30 cellular contexts compared by ENCODE assay signal in the genomic region with DNA sequence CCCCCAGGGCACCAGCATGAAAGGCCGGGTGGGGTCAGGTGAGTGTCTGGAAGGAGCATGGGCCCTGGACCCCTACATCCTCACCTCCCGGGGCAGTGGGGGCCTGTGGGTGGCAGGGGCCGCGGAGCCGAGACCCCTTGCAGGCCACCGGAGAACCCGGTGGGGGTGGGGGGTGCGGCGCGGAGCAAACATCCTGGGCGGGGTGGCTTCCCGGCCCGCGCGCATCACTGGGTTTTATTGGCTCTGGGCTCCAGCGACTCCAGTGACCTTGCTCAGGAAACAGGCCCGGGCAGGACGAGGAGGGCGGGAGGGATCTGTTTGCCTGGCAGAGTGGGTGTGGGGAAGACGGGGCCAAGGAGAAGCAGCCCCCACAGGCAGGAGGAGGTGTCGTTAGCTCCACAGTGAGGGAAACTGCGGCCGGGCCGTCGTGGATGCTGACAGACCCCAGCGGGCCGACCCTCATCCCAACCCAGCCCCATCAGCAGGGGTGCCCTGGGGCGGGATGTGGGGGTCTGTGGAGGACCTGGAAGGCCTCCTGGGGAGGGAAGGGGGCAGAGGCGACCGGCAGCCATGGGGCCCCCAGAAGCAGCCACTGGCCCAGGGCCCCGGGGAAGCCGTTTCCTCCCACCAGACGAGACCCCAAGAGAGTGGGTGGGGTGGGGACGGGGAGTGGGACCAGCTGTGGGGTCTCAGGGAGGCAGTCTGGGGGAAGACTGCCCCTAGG. TPM values are rescaled to one million over a fixed set of nuclear protein-coding genes. Genes with fewer than 3 reads are reported as not detected.
DNase-seq lines count a peak whose midpoint lies in the region; ATAC-seq and TF ChIP-seq lines count a peak whose summit lies in the region.
"Had no signal": no experiment of that assay in that cellular context is flagged by ENCODE, and none has a peak within 500 bp of the region (broad histone marks: within the 10 kb centered on the region; RNA-seq: fewer than 3 reads in every experiment).

No MANE protein-coding gene starts in this region.

- in situ Hi-C loops in mammary epithelial cell (cut with MboI; ENCODE audit: low sequenced_read_pairs in 2 of 2), result no loop called here

- no peak overlapping the region for H3K9ac ChIP-seq in mammary epithelial cell (ENCODE audit: insufficient read depth, low read length)
- H3K9ac ChIP-seq: KMS-11 had no signal

- H3K27ac ChIP-seq in mammary epithelial cell (ENCODE audit: insufficient read depth, low read depth, low read length), result no peak overlapping the region
- peak overlapping the region; percentile 26 to 30 for H3K27ac ChIP-seq in prostate gland
- H3K27ac ChIP-seq: KMS-11, neutrophil, Peyer's patch, suprapubic skin had no signal

- no peaks in the 10 kb centered on the region for H4K20me1 ChIP-seq in mammary epithelial cell (ENCODE audit: insufficient read depth, low read length)

- H3K27me3 ChIP-seq in mammary epithelial cell (ENCODE audit: insufficient read depth, low read length), result no peaks in the 10 kb centered on the region
- no peaks in the 10 kb centered on the region for H3K27me3 ChIP-seq in prostate gland (replicated peaks; ENCODE audit: insufficient read depth)

- no peaks in the 10 kb centered on the region for H3K36me3 Mint-ChIP-seq in activated T-helper 17 cell treated with anti-CD3 and anti-CD28 coated beads, Interleukin-2, amount 50 U/mL, for 72 hours (ENCODE audit: low read depth)
- H3K36me3 Mint-ChIP-seq: CD8-positive, alpha-beta T cell; stimulated activated effector memory CD8-positive, alpha-beta T cell treated with anti-CD3 and anti-CD28 coated beads, Interleukin-12 subunit alpha, Interleukin-12 subunit beta, amount 100 ng/mL, for 72 hours had no signal

- no peak overlapping the region for H3K27ac Mint-ChIP-seq in activated T-helper 17 cell treated with anti-CD3 and anti-CD28 coated beads, Interleukin-2, amount 50 U/mL, for 72 hours
- H3K27ac Mint-ChIP-seq: activated T-helper 2 cell treated with anti-CD3 and anti-CD28 coated beads, Interferon-gamma antibody, Interleukin-2, Interleukin-4, amounts not matched to agents 10 μg/mL and 5 μg/mL and 100 μg/mL, durations not matched to agents 14 hours and 24 hours and 36 hours; CD8-positive, alpha-beta T cell; stimulated activated effector memory CD8-positive, alpha-beta T cell treated with anti-CD3 and anti-CD28 coated beads, Interleukin-12 subunit alpha, Interleukin-12 subunit beta, amount 100 ng/mL, for 72 hours; T-helper 1 cell treated with Interleukin-12 subunit alpha and Interleukin-12 subunit beta and Interleukin-4 antibody, amounts not matched to agents 30 μg/mL and 1 μg/mL, for 36 hours had no signal

- H3K4me2 ChIP-seq in mammary epithelial cell (ENCODE audit: insufficient read depth, low read depth, low read length), result peak overlapping the region; percentile 16
- H3K4me2 ChIP-seq: KMS-11 had no signal

- H3K27me3 Mint-ChIP-seq in activated T-helper 17 cell treated with anti-CD3 and anti-CD28 coated beads, Interleukin-2, amount 50 U/mL, for 72 hours, result peaks cover 18% of the 10 kb centered on the region

- no peaks in the 10 kb centered on the region for H3K79me2 ChIP-seq in mammary epithelial cell (ENCODE audit: insufficient read depth, low read length)

- ATAC-seq in HG03442 (IDR thresholded peaks at IDR 0.05; ENCODE audit: unreplicated experiment), result no peak
- no peak for ATAC-seq in HG03095 (IDR thresholded peaks at IDR 0.05; ENCODE audit: unreplicated experiment)
- ATAC-seq in activated T-helper 17 cell treated with anti-CD3 and anti-CD28 coated beads, Interleukin-2, amount 50 U/mL, for 72 hours (replicated peaks), result no peak
- ATAC-seq: CD8-positive, alpha-beta T cell; stimulated activated effector memory CD8-positive, alpha-beta T cell treated with anti-CD3 and anti-CD28 coated beads, Interleukin-12 subunit alpha, Interleukin-12 subunit beta, amount 100 ng/mL, for 72 hours had no signal

- H3K4me1 ChIP-seq in mammary epithelial cell (ENCODE audit: insufficient read depth, low read length) (peaks cover 11% of the 10 kb centered on the region), prostate gland (replicated peaks) (peaks cover 15% of the 10 kb centered on the region)

- TF ChIP-seq CTCF in mammary epithelial cell (conservative IDR thresholded peaks at IDR 0.05 in 1 of 2, IDR thresholded peaks at IDR 0.05 in 1 of 2; ENCODE audit: extremely low read depth in 1 of 2, insufficient read depth in 1 of 2, low read depth in 1 of 2, low read length in 2 of 2) (no peak), prostate gland (IDR thresholded peaks at IDR 0.05) (no peak)

- no peak overlapping the region for H3K4me3 ChIP-seq in mammary epithelial cell (replicated peaks in 1 of 3; ENCODE audit: insufficient read depth in 1 of 3, low read depth in 2 of 3, low read length in 3 of 3)
- H3K4me3 ChIP-seq in prostate gland, result no peak overlapping the region
- H3K4me3 ChIP-seq: Peyer's patch, suprapubic skin had no signal

- BruUV-seq in mammary epithelial cell (replicated peaks; lab: Mats Ljungman, UMichigan), result no TSS peak

- DNase-seq in DMS153 treated with DMSO at 0.1 percent for 48 hours (lab: John Stamatoyannopoulos, UW; ENCODE audit: unreplicated experiment) (peak; percentile 52), LoVo (ENCODE audit: low spot score) (peak; percentile 83), mammary epithelial cell (peak; percentile 29), prostate gland (ENCODE audit: low spot score) (peak; percentile 77), GM03348 (ENCODE audit: low spot score) (no peak)
- DNase-seq: activated CD4-positive, alpha-beta T cell treated with anti-CD3 and anti-CD28 coated beads, Interleukin-2, amount 50 U/mL, for 1 hour; CD8-positive, alpha-beta T cell; effector CD4-positive, alpha-beta T cell; foreskin melanocyte; NCI-H187 treated with DMSO at 0.1 percent for 48 hours; NK-92 treated with Interleukin-12 subunit alpha and Interleukin-12 subunit beta, amount 100 ng/mL, for 24 hours; Peyer's patch; small intestine; stimulated activated CD4-positive, alpha-beta T cell treated with anti-CD3 and anti-CD28 coated beads, Interleukin-2, amount 100 ng/mL, for 24 hours had no signal

- H3K4me3 Mint-ChIP-seq in activated T-helper 17 cell treated with anti-CD3 and anti-CD28 coated beads, Interleukin-2, amount 50 U/mL, for 72 hours, result no peak overlapping the region
- H3K4me3 Mint-ChIP-seq: CD8-positive, alpha-beta T cell; stimulated activated effector memory CD8-positive, alpha-beta T cell treated with anti-CD3 and anti-CD28 coated beads, Interleukin-12 subunit alpha, Interleukin-12 subunit beta, amount 100 ng/mL, for 72 hours; T-helper 1 cell treated with Interleukin-12 subunit alpha and Interleukin-12 subunit beta and Interleukin-4 antibody, amounts not matched to agents 30 μg/mL and 1 μg/mL, for 36 hours had no signal

- intact Hi-C loops in mammary epithelial cell (cut with micrococcal nuclease) (no loop called here), prostate gland (cut with DNase I) (no loop called here)

- TF ChIP-seq POLR2A in prostate gland (IDR thresholded peaks at IDR 0.05), result no peak

- H3K4me1 Mint-ChIP-seq in activated T-helper 17 cell treated with anti-CD3 and anti-CD28 coated beads, Interleukin-2, amount 50 U/mL, for 72 hours, result no peaks in the 10 kb centered on the region

- dilution Hi-C loops in mammary epithelial cell (cut with HindIII; ENCODE audit: low sequenced_read_pairs), result no loop called here

- H3K36me3 ChIP-seq in mammary epithelial cell (ENCODE audit: insufficient read depth, low read length) (no peaks in the 10 kb centered on the region), prostate gland (no peaks in the 10 kb centered on the region)
- H3K36me3 ChIP-seq: neutrophil, Peyer's patch, suprapubic skin had no signal

- CTCF ChIA-PET in mammary epithelial cell (lab: Charles Lee; ENCODE audit: low non-redundant PET), result no interaction called here

- WGBS in mammary epithelial cell (ENCODE audit: low coverage, missing lambda C conversion rate), result 18% methylated on average over 2 of the region's 34 CpGs
- 14% methylated on average over 22 of the region's 34 CpGs for WGBS in prostate gland

- H3K9me3 Mint-ChIP-seq in activated T-helper 17 cell treated with anti-CD3 and anti-CD28 coated beads, Interleukin-2, amount 50 U/mL, for 72 hours, result peaks cover 5% of the 10 kb centered on the region

- H3K9me3 ChIP-seq in mammary epithelial cell (replicated peaks; ENCODE audit: insufficient read depth, low read length) (peaks cover 6% of the 10 kb centered on the region), prostate gland (no peaks in the 10 kb centered on the region)
- H3K9me3 ChIP-seq: neutrophil had no signal

- peak overlapping the region; percentile 33 for H2AFZ ChIP-seq in mammary epithelial cell (ENCODE audit: low read depth, low read length)

RNA-seq across cellular contexts. Expression of a gene that starts 10.6 kb away (rescaled TPM):
- not detected for total RNA-seq in mammary epithelial cell
- not detected for polyA plus RNA-seq in mammary epithelial cell
- polyA minus RNA-seq in mammary epithelial cell, result not detected
- total RNA-seq in prostate gland, result 1 to 10 TPM; 1.1 to 1.8 TPM
- total RNA-seq in activated T-helper 17 cell treated with anti-CD3 and anti-CD28 coated beads, Interleukin-2, amount 50 U/mL, for 72 hours, result not detected
- total RNA-seq: activated T-helper 2 cell treated with anti-CD3 and anti-CD28 coated beads, Interferon-gamma antibody, Interleukin-2, Interleukin-4, amounts not matched to agents 10 μg/mL and 5 μg/mL and 100 μg/mL, durations not matched to agents 14 hours and 24 hours and 36 hours; CD8-positive, alpha-beta T cell; chondrocyte; SK-MEL-5 had no signal
- polyA plus RNA-seq: keratinocyte had no signal

RNA-seq across cellular contexts. Expression of a gene that starts 12.9 kb away (rescaled TPM):
- not detected for total RNA-seq in mammary epithelial cell
- polyA plus RNA-seq in mammary epithelial cell, result not detected
- not detected for polyA minus RNA-seq in mammary epithelial cell
- total RNA-seq in prostate gland, result under 1 TPM in 1 of 2 donors, not detected in 1; 0.34 TPM
- total RNA-seq in activated T-helper 17 cell treated with anti-CD3 and anti-CD28 coated beads, Interleukin-2, amount 50 U/mL, for 72 hours, result not detected
- total RNA-seq: activated T-helper 2 cell treated with anti-CD3 and anti-CD28 coated beads, Interferon-gamma antibody, Interleukin-2, Interleukin-4, amounts not matched to agents 10 μg/mL and 5 μg/mL and 100 μg/mL, durations not matched to agents 14 hours and 24 hours and 36 hours; CD8-positive, alpha-beta T cell; chondrocyte; H1; lung microvascular endothelial cell; Peyer's patch; pulmonary artery endothelial cell; SK-MEL-5; suprapubic skin had no signal
- polyA plus RNA-seq: esophagus, H1, keratinocyte, small intestine had no signal
